Comparison of ENCODE assay signal across 8 cellular contexts in the genomic region with DNA sequence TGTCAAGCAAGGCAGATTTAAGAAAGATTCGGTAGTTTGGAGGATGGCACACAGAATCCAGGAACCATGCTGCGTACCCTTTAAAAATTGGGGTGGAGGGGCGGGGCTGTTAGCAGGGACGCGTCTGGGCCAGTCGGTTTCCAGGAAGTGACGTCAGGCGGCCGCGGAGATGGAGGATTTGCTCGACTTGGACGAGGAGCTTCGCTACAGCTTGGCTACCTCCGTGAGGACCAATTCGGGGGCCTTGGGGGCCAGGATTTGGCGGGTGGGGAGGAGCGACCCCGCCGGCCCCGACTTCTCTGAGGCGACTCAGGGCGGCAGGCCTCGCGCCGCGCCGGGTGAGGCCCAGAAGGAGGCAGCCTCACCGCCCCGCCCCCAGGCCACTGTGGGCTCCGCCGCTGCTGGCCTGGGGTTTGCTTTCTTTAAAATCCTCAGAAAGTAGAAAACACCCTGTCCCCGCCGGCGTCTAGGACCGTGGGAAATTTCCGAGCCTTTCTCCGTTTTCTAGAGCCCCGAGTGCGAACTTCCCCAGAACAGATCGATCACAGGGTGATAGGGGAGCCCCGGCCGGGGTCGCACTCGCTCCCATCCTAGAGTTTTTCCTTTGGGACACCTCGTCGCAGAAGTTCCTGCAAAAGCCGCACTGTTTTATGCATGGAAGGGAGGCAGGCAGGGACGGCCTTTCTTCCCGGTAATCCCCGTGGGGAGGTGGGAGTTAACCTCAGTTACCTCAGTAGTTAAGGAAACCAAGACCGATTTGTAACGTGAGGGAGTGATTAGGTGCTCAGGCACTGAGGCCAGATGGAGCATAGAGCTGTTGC. TPM values are rescaled to one million over a fixed set of nuclear protein-coding genes. Genes with fewer than 3 reads are reported as not detected.
DNase-seq lines count a peak whose midpoint lies in the region; ATAC-seq and TF ChIP-seq lines count a peak whose summit lies in the region.

Gene IFT43, plus strand, starts transcription at position 146 of the 821 bp plus-strand sequence. Its CDS starts 24 bp downstream, at position 170.

- H3K9me3 ChIP-seq in NT2/D1 (ENCODE audit: insufficient read depth, low read length), result no peaks in the 10 kb centered on the region
- H3K9me3 ChIP-seq in endocrine pancreas (ENCODE audit: control insufficient read depth, low read length), result no peaks in the 10 kb centered on the region

- DNase-seq in CD14-positive monocyte (ENCODE audit: low spot score) (peak; percentile 89), HL-60 (ENCODE audit: low read depth in 1 of 2, low spot score in 1 of 2) (peak in 1 of 2 experiments; percentile 72), NT2/D1 (ENCODE audit: low read depth, low spot score) (no peak), mesenteric fat pad (ENCODE audit: low spot score) (peak; percentile 96)
- DNase-seq in activated CD8-positive, alpha-beta memory T cell treated with anti-CD3 and anti-CD28 coated beads, Interleukin-2, amount 50 U/mL, for 1 hour (ENCODE audit: extremely low read depth), result peak; percentile 88
- DNase-seq in stimulated activated CD8-positive, alpha-beta memory T cell treated with anti-CD3 and anti-CD28 coated beads, Interleukin-15, amount 100 ng/mL, for 1 hour (ENCODE audit: low read depth), result peak; percentile 95

- H3K4me3 Mint-ChIP-seq in CD14-positive monocyte, result peak within 1 kb of the TSS; percentile 88 to 91

- peaks cover 25% of the 10 kb centered on the region for H3K4me1 Mint-ChIP-seq in CD14-positive monocyte

- no peaks in the 10 kb centered on the region for H3K27me3 ChIP-seq in HL-60 (ENCODE audit: insufficient read depth, poor library complexity, severe bottlenecking)
- peaks cover 28% of the 10 kb centered on the region for H3K27me3 ChIP-seq in NT2/D1 (ENCODE audit: insufficient read depth, insufficient read length)
- no peaks in the 10 kb centered on the region for H3K27me3 ChIP-seq in endocrine pancreas (ENCODE audit: control insufficient read depth, insufficient read depth, low read length)

- peak; percentile 59 for ATAC-seq in GM19438 (IDR thresholded peaks at IDR 0.05; ENCODE audit: low read depth, unreplicated experiment)

- H3K27me3 Mint-ChIP-seq in CD14-positive monocyte (ENCODE audit: low read depth in 3 of 3), result peaks cover 15 to 25% (median 18%) of the 10 kb centered on the region in 3 donors

- intact Hi-C loops in CD14-positive monocyte (cut with micrococcal nuclease), result loop anchor here in 1 of 2 donors (10.0 kb wide), 1 partner anchor 411 kb away; the partner anchor contains the start of gene FLVCR2

- no peaks in the 10 kb centered on the region for H3K36me3 Mint-ChIP-seq in CD14-positive monocyte

- H3K4me1 ChIP-seq in NT2/D1 (ENCODE audit: insufficient read depth, insufficient read length) (peaks cover 2% of the 10 kb centered on the region), endocrine pancreas (ENCODE audit: control insufficient read depth, insufficient read depth, low read length) (peaks cover 5% of the 10 kb centered on the region)

- H3K27ac ChIP-seq in HL-60 (replicated peaks), result no peak within 1 kb of the TSS

- peaks cover 0 to 2% (median 0%) of the 10 kb centered on the region in 7 donors for H3K9me3 Mint-ChIP-seq in CD14-positive monocyte

- H3K36me3 ChIP-seq in NT2/D1 (ENCODE audit: insufficient read depth, insufficient read length, low read length) (peaks cover 22% of the 10 kb centered on the region), endocrine pancreas (ENCODE audit: control insufficient read depth, insufficient read depth, low read length) (no peaks in the 10 kb centered on the region)

- H3K9ac ChIP-seq in NT2/D1 (ENCODE audit: insufficient read length, low read depth), result peak within 1 kb of the TSS; percentile 83
- H3K9ac ChIP-seq in endocrine pancreas (ENCODE audit: control insufficient read depth, insufficient read depth, low read length), result peak within 1 kb of the TSS; percentile 50

- TF ChIP-seq CTCF in CD14-positive monocyte (IDR thresholded peaks at IDR 0.05) (no peak), HL-60 (IDR thresholded peaks at IDR 0.05; ENCODE audit: insufficient read depth, low read length) (no peak)

- H3K27ac Mint-ChIP-seq in CD14-positive monocyte, result peak within 1 kb of the TSS in 6 of 7 donors; percentile 59 to 91 (median 84)

- H3K4me3 ChIP-seq in HL-60 (replicated peaks; ENCODE audit: insufficient read depth, low read length), result peak within 1 kb of the TSS; percentile 81
- H3K4me3 ChIP-seq in NT2/D1 (ENCODE audit: insufficient read length, low read depth), result peak within 1 kb of the TSS; percentile 81
- peak within 1 kb of the TSS; percentile 75 for H3K4me3 ChIP-seq in endocrine pancreas (ENCODE audit: control insufficient read depth, insufficient read depth, low read length)

RNA-seq across cellular contexts. Expression of gene IFT43, which starts in this region (rescaled TPM):
- 10 to 100 TPM; 10.5 to 12.4 TPM for polyA plus RNA-seq in CD14-positive monocyte
- 33.1 TPM for total RNA-seq in mesenteric fat pad
